1 cellular context compared by ENCODE assay signal in genomic region chr11:95461858-95462257, GRCh38.
TF ChIP-seq lines count a peak whose summit lies in the region.

No MANE protein-coding gene starts in this region.

TF ChIP-seq in GM12878, 131 proteins besides CTCF, POLR2A, EP300 and RAD21 (continued from another document):
- no peak for TF ChIP-seq ZBTB11 (CRISPR knock-in tag; IDR thresholded peaks at IDR 0.05)
- TF ChIP-seq FOXK2 (IDR thresholded peaks at IDR 0.05): no peak
- TF ChIP-seq SMAD1 (IDR thresholded peaks at IDR 0.05; ENCODE audit: low read depth, partially characterized antibody): no peak
- no peak for TF ChIP-seq ATF7 (IDR thresholded peaks at IDR 0.05; ENCODE audit: low read depth)
- TF ChIP-seq, protein P1, sequence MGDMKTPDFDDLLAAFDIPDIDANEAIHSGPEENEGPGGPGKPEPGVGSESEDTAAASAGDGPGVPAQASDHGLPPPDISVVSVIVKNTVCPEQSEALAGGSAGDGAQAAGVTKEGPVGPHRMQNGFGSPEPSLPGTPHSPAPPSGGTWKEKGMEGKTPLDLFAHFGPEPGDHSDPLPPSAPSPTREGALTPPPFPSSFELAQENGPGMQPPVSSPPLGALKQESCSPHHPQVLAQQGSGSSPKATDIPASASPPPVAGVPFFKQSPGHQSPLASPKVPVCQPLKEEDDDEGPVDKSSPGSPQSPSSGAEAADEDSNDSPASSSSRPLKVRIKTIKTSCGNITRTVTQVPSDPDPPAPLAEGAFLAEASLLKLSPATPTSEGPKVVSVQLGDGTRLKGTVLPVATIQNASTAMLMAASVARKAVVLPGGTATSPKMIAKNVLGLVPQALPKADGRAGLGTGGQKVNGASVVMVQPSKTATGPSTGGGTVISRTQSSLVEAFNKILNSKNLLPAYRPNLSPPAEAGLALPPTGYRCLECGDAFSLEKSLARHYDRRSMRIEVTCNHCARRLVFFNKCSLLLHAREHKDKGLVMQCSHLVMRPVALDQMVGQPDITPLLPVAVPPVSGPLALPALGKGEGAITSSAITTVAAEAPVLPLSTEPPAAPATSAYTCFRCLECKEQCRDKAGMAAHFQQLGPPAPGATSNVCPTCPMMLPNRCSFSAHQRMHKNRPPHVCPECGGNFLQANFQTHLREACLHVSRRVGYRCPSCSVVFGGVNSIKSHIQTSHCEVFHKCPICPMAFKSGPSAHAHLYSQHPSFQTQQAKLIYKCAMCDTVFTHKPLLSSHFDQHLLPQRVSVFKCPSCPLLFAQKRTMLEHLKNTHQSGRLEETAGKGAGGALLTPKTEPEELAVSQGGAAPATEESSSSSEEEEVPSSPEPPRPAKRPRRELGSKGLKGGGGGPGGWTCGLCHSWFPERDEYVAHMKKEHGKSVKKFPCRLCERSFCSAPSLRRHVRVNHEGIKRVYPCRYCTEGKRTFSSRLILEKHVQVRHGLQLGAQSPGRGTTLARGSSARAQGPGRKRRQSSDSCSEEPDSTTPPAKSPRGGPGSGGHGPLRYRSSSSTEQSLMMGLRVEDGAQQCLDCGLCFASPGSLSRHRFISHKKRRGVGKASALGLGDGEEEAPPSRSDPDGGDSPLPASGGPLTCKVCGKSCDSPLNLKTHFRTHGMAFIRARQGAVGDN (IDR thresholded peaks at IDR 0.05): no peak
- TF ChIP-seq, protein P2, sequence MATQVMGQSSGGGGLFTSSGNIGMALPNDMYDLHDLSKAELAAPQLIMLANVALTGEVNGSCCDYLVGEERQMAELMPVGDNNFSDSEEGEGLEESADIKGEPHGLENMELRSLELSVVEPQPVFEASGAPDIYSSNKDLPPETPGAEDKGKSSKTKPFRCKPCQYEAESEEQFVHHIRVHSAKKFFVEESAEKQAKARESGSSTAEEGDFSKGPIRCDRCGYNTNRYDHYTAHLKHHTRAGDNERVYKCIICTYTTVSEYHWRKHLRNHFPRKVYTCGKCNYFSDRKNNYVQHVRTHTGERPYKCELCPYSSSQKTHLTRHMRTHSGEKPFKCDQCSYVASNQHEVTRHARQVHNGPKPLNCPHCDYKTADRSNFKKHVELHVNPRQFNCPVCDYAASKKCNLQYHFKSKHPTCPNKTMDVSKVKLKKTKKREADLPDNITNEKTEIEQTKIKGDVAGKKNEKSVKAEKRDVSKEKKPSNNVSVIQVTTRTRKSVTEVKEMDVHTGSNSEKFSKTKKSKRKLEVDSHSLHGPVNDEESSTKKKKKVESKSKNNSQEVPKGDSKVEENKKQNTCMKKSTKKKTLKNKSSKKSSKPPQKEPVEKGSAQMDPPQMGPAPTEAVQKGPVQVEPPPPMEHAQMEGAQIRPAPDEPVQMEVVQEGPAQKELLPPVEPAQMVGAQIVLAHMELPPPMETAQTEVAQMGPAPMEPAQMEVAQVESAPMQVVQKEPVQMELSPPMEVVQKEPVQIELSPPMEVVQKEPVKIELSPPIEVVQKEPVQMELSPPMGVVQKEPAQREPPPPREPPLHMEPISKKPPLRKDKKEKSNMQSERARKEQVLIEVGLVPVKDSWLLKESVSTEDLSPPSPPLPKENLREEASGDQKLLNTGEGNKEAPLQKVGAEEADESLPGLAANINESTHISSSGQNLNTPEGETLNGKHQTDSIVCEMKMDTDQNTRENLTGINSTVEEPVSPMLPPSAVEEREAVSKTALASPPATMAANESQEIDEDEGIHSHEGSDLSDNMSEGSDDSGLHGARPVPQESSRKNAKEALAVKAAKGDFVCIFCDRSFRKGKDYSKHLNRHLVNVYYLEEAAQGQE (IDR thresholded peaks at IDR 0.05; ENCODE audit: low read depth, low read length): no peak
